9 cellular contexts compared by ENCODE assay signal in genomic region chr6:150641398-150642139, GRCh38. TPM values are rescaled to one million over a fixed set of nuclear protein-coding genes. Genes with fewer than 3 reads are reported as not detected.
A peak's percentile ranks its signal among the peaks of the same experiment; 100 is the strongest.
DNase-seq lines count a peak whose midpoint lies in the region; ATAC-seq and TF ChIP-seq lines count a peak whose summit lies in the region.
"Had no signal": no experiment of that assay in that cellular context is flagged by ENCODE, and none has a peak within 500 bp of the region (broad histone marks: within the 10 kb centered on the region; RNA-seq: fewer than 3 reads in every experiment).

No MANE protein-coding gene starts in this region.

- peaks cover 17 to 32% (median 24%) of the 10 kb centered on the region in 4 donors for H3K4me1 ChIP-seq in upper lobe of left lung

- H3K4me3 ChIP-seq in upper lobe of left lung: peak overlapping the region in 3 of 4 donors; percentile 15 to 38 (median 28)

- no peaks in the 10 kb centered on the region for H3K9me3 ChIP-seq in upper lobe of left lung

- TF ChIP-seq EP300 in upper lobe of left lung (IDR thresholded peaks at IDR 0.05): no peak

- peaks cover 8% of the 10 kb centered on the region for H3K27me3 Mint-ChIP-seq in stimulated activated naive CD8-positive, alpha-beta T cell treated with anti-CD3 and anti-CD28 coated beads, Interleukin-15, Interleukin-2, amounts not matched to agents 100 ng/mL and 50 ng/mL, for 24 hours

- peaks cover 58% of the 10 kb centered on the region for H3K4me1 Mint-ChIP-seq in stimulated activated naive CD8-positive, alpha-beta T cell treated with anti-CD3 and anti-CD28 coated beads, Interleukin-15, Interleukin-2, amounts not matched to agents 100 ng/mL and 50 ng/mL, for 24 hours (ENCODE audit: low read depth)

- H3K9me3 Mint-ChIP-seq in stimulated activated naive CD8-positive, alpha-beta T cell treated with anti-CD3 and anti-CD28 coated beads, Interleukin-15, Interleukin-2, amounts not matched to agents 100 ng/mL and 50 ng/mL, for 24 hours: no peaks in the 10 kb centered on the region

- H3K27ac Mint-ChIP-seq in stimulated activated naive CD8-positive, alpha-beta T cell treated with anti-CD3 and anti-CD28 coated beads, Interleukin-15, Interleukin-2, amounts not matched to agents 100 ng/mL and 50 ng/mL, for 24 hours: peak overlapping the region; percentile 68

- peak overlapping the region in 3 of 4 donors; percentile 12 to 54 (median 53) for H3K27ac ChIP-seq in upper lobe of left lung

- TF ChIP-seq POLR2A in upper lobe of left lung (IDR thresholded peaks at IDR 0.05): no peak

- no peaks in the 10 kb centered on the region for H3K27me3 ChIP-seq in upper lobe of left lung

- no peak for DNase-seq in stimulated activated naive CD8-positive, alpha-beta T cell treated with anti-CD3 and anti-CD28 coated beads, Interleukin-15, Interleukin-2, amounts not matched to agents 100 U/mL and 50 U/mL, for 24 hours
- DNase-seq in NOMO-1 treated with DMSO at 0.1 percent for 48 hours (lab: John Stamatoyannopoulos, UW; ENCODE audit: unreplicated experiment) (peak; percentile 63), glomerular visceral epithelial cell (ENCODE audit: extremely low spot score) (peak; percentile 1), upper lobe of left lung (no peak), GDM1 (lab: John Stamatoyannopoulos, UW) (no peak), NCI-H2107 treated with DMSO at 0.1 percent for 48 hours (lab: John Stamatoyannopoulos, UW; ENCODE audit: unreplicated experiment) (no peak), NCI-H2081 (lab: John Stamatoyannopoulos, UW) (no peak)
- DNase-seq: left cardiac atrium had no signal

- peak overlapping the region; percentile 63 for H3K4me3 Mint-ChIP-seq in stimulated activated naive CD8-positive, alpha-beta T cell treated with anti-CD3 and anti-CD28 coated beads, Interleukin-15, Interleukin-2, amounts not matched to agents 100 ng/mL and 50 ng/mL, for 24 hours

- TF ChIP-seq CTCF in upper lobe of left lung (IDR thresholded peaks at IDR 0.05): no peak

- ATAC-seq in stimulated activated naive CD8-positive, alpha-beta T cell treated with anti-CD3 and anti-CD28 coated beads, Interleukin-15, Interleukin-2, amounts not matched to agents 100 U/mL and 50 U/mL, for 24 hours: no peak
- peak in 1 of 2 donors; percentile 76 for ATAC-seq in upper lobe of left lung (ENCODE audit: low FRiP score in 2 of 2)

- no peaks in the 10 kb centered on the region for H3K36me3 ChIP-seq in upper lobe of left lung

- H3K36me3 Mint-ChIP-seq in stimulated activated naive CD8-positive, alpha-beta T cell treated with anti-CD3 and anti-CD28 coated beads, Interleukin-15, Interleukin-2, amounts not matched to agents 100 ng/mL and 50 ng/mL, for 24 hours (ENCODE audit: low read depth): no peaks in the 10 kb centered on the region

- 4 to 8% methylated on average over 6 of the region's 6 CpGs for WGBS in upper lobe of left lung, 2 donors

RNA-seq across cellular contexts. Expression of gene PLEKHG1, which starts 41.9 kb away (rescaled TPM):
- 10 to 100 TPM; 16.3 to 45.4 (median 29.2) TPM for total RNA-seq in upper lobe of left lung

Comparison
In these comparisons a context has a peak if more than half of its experiments do, and no peak if none do; other contexts are left out.
1. DNase-seq: peak in NOMO-1 treated with DMSO at 0.1 percent for 48 hours (single experiment) and glomerular visceral epithelial cell (single experiment); none in stimulated activated naive CD8-positive, alpha-beta T cell treated with anti-CD3 and anti-CD28 coated beads, Interleukin-15, Interleukin-2, amounts not matched to agents 100 U/mL and 50 U/mL, for 24 hours (single experiment), upper lobe of left lung (0 of 2), GDM1 (single experiment), NCI-H2107 treated with DMSO at 0.1 percent for 48 hours (single experiment) and NCI-H2081 (0 of 2).